28 cellular contexts compared by ENCODE assay signal in genomic region chr5:36045895-36046294, GRCh38. TPM values are rescaled to one million over a fixed set of nuclear protein-coding genes. Genes with fewer than 3 reads are reported as not detected.
DNase-seq lines count a peak whose midpoint lies in the region; TF ChIP-seq lines count a peak whose summit lies in the region.
"Had no signal": no experiment of that assay in that cellular context is flagged by ENCODE, and none has a peak within 500 bp of the region (broad histone marks: within the 10 kb centered on the region; RNA-seq: fewer than 3 reads in every experiment).

No MANE protein-coding gene starts in this region.

- H3K36me3 ChIP-seq in A673 (ENCODE audit: insufficient read depth, low read length, poor library complexity, severe bottlenecking) = peaks cover 94% of the 10 kb centered on the region

- POLR2A ChIA-PET in A673 (lab: Charles Lee; ENCODE audit: low non-redundant PET) = interaction anchor here (0.6 kb wide), 1 partner anchor 362 kb away, joined by 4 read pairs; no protein-coding TSS in a partner anchor

- no peaks in the 10 kb centered on the region for H3K27me3 ChIP-seq in A673 (replicated peaks; ENCODE audit: insufficient read depth, low read depth, low read length, poor library complexity)

- intact Hi-C loops in A673 (cut with micrococcal nuclease; ENCODE audit: unreplicated experiment) = no loop called here

- CTCF ChIA-PET in A673 (lab: Charles Lee) = no interaction called here

- H3K4me1 ChIP-seq in A673 (ENCODE audit: insufficient read depth, low read length, poor library complexity, severe bottlenecking) = peaks cover 36% of the 10 kb centered on the region

- no peak for TF ChIP-seq CTCF in LNCaP clone FGC (IDR thresholded peaks at IDR 0.05; ENCODE audit: control insufficient read depth, extremely low read depth, insufficient read depth)
- no peak for TF ChIP-seq CTCF in VCaP (conservative IDR thresholded peaks at IDR 0.05)
- TF ChIP-seq CTCF in A673 (conservative IDR thresholded peaks at IDR 0.05; ENCODE audit: low read depth, low read length) = no peak

- peaks cover 12% of the 10 kb centered on the region for H3K9me3 ChIP-seq in A673 (ENCODE audit: low read depth, low read length, poor library complexity, severe bottlenecking)

- no TSS peak for BruUV-seq in A673 (replicated peaks; lab: Mats Ljungman, UMichigan)

- H3K27ac ChIP-seq in VCaP (peak overlapping the region; percentile 92), A673 (ENCODE audit: low read depth, low read length, poor library complexity, severe bottlenecking) (no peak overlapping the region)
- H3K27ac ChIP-seq: GM23248, RWPE1 had no signal

- DNase-seq in LNCaP clone FGC (ENCODE audit: low read depth) (peak; percentile 30), NCI-H526 treated with DMSO at 0.1 percent for 48 hours (lab: John Stamatoyannopoulos, UW) (peak; percentile 54), superior temporal gyrus (ENCODE audit: extremely low spot score) (peak; percentile 10), A673 (ENCODE audit: low spot score) (no peak), anterior cingulate cortex (lab: John Stamatoyannopoulos, UW) (no peak), COR-L47 (lab: John Stamatoyannopoulos, UW) (no peak)
- DNase-seq: C1 segment of cervical spinal cord; CD4-positive, alpha-beta memory T cell; DMS 273 treated with DMSO at 0.1 percent for 48 hours; DMS79; GM23248; H7; Kasumi-1; NCI-H1048; NCI-H1417; NCI-H1694 treated with DMSO at 0.1 percent for 48 hours; NCI-H2081; NCI-H2171; NCI-H226; NCI-H510A; NCI-H748 treated with DMSO at 0.1 percent for 48 hours; SHP77; SW 1271 had no signal

- no peak overlapping the region for H3K4me3 ChIP-seq in LNCaP clone FGC (ENCODE audit: low read depth, low read length)
- no peak overlapping the region for H3K4me3 ChIP-seq in A673 (ENCODE audit: low read depth, low read length, poor library complexity, severe bottlenecking)
- H3K4me3 ChIP-seq: GM23248 had no signal

RNA-seq across cellular contexts. Expression of gene UGT3A2, which starts 20.8 kb away (rescaled TPM):
- 528 and 529 TPM in 2 replicates for total RNA-seq in A673 (2021)
- total RNA-seq: CD4-positive, alpha-beta memory T cell; GM23248; HepG2; HT1080 had no signal

RNA-seq across cellular contexts. Expression of gene UGT3A1, which starts 54.7 kb away (rescaled TPM):
- 0.19 and 0.24 TPM in 2 replicates for total RNA-seq in A673 (2021)
- total RNA-seq: CD4-positive, alpha-beta memory T cell; GM23248; HepG2; HT1080; SK-MEL-5 had no signal

Comparison
In these comparisons a context has a peak if more than half of its experiments do, and no peak if none do; other contexts are left out.
1. DNase-seq: peak in LNCaP clone FGC (single experiment), NCI-H526 treated with DMSO at 0.1 percent for 48 hours (single experiment) and superior temporal gyrus (single experiment); none in A673 (single experiment), anterior cingulate cortex (0 of 58) and COR-L47 (single experiment).